31 cellular contexts compared by ENCODE assay signal in genomic region chr3:5098346-5098745, GRCh38.
"Had no signal": no experiment of that assay in that cellular context is flagged by ENCODE, and none has a peak within 500 bp of the region (broad histone marks: within the 10 kb centered on the region; RNA-seq: fewer than 3 reads in every experiment).

No MANE protein-coding gene starts in this region.

- DNase-seq: naive B cell; natural killer cell; occipital lobe; ovary; posterior cingulate gyrus; psoas muscle; right cardiac atrium; right lobe of liver; spleen; stimulated activated CD4-positive, alpha-beta T cell treated with anti-CD3 and anti-CD28 coated beads, Interleukin-12 subunit alpha, Interleukin-12 subunit beta, amount 100 ng/mL, for 4 hours; stimulated activated CD4-positive, alpha-beta T cell treated with anti-CD3 and anti-CD28 coated beads, Interleukin-1b, Interleukin-23, amount 100 ng/mL, for 48 hours; stimulated activated CD4-positive, alpha-beta T cell treated with anti-CD3 and anti-CD28 coated beads, Interleukin-4, amount 100 ng/mL, for 1 hour; stimulated activated CD4-positive, alpha-beta T cell treated with anti-CD3 and anti-CD28 coated beads, Interleukin-4, amount 100 ng/mL, for 4 hours; stimulated activated CD8-positive, alpha-beta memory T cell treated with anti-CD3 and anti-CD28 coated beads, Interleukin-4, amount 100 ng/mL, for 48 hours; stimulated activated naive CD4-positive, alpha-beta T cell; stimulated activated naive CD8-positive, alpha-beta T cell treated with anti-CD3 and anti-CD28 coated beads, Interleukin-15, amount 100 ng/mL, for 72 hours; stimulated activated naive CD8-positive, alpha-beta T cell treated with anti-CD3 and anti-CD28 coated beads, Interleukin-15, Interleukin-2, amounts not matched to agents 100 U/mL and 50 U/mL, for 24 hours; substantia nigra; testis; trophoblast cell; upper lobe of left lung had no signal

- H3K9me3 ChIP-seq: ovary, psoas muscle, right lobe of liver, spleen, suprapubic skin, testis, tibial nerve, upper lobe of left lung had no signal

- H3K4me1 ChIP-seq: neural progenitor cell, parathyroid adenoma, psoas muscle, right lobe of liver had no signal

- H3K27ac Mint-ChIP-seq: natural killer cell; nephron; neural progenitor cell; progenitor cell of endocrine pancreas; stimulated activated memory B cell treated with anti-CD40 and anti-IgM and Interleukin-4, amounts not matched to agents 10 μg/mL and 1 μg/mL and 100 μg/mL, for 72 hours; stimulated activated naive CD8-positive, alpha-beta T cell treated with anti-CD3 and anti-CD28 coated beads, Interleukin-15, amount 100 ng/mL, for 72 hours had no signal

- H3K4me1 Mint-ChIP-seq: natural killer cell had no signal

- H3K36me3 ChIP-seq: neural progenitor cell, ovary, right lobe of liver, spleen, suprapubic skin, tibial nerve, upper lobe of left lung had no signal

- H3K4me3 Mint-ChIP-seq: naive B cell; natural killer cell; nephron; neural progenitor cell; stimulated activated memory B cell treated with anti-CD40 and anti-IgM and Interleukin-4, amounts not matched to agents 10 μg/mL and 1 μg/mL and 100 μg/mL, for 72 hours; stimulated activated naive CD8-positive, alpha-beta T cell treated with anti-CD3 and anti-CD28 coated beads, Interleukin-15, amount 100 ng/mL, for 72 hours had no signal

- H3K4me3 ChIP-seq: neural progenitor cell, ovary, psoas muscle, right lobe of liver, skin epidermis, smooth muscle cell, spleen, suprapubic skin, testis, tibial nerve, upper lobe of left lung had no signal

- H3K36me3 Mint-ChIP-seq: natural killer cell; neural progenitor cell; stimulated activated memory B cell treated with anti-CD40 and anti-IgM and Interleukin-4, amounts not matched to agents 10 μg/mL and 1 μg/mL and 100 μg/mL, for 72 hours had no signal

- H3K4me2 ChIP-seq: neural progenitor cell, smooth muscle cell had no signal

- H3K9ac ChIP-seq: neural progenitor cell, parathyroid adenoma had no signal

- H2AFZ ChIP-seq: neural progenitor cell, parathyroid adenoma had no signal

- FAIRE-seq: urothelium cell line had no signal

- H3K79me2 ChIP-seq: parathyroid adenoma had no signal

- ATAC-seq: natural killer cell; psoas muscle; right cardiac atrium; right lobe of liver; stimulated activated memory B cell treated with anti-CD40 and anti-IgM and Interleukin-4, amounts not matched to agents 10 μg/mL and 1 μg/mL and 100 μg/mL, for 72 hours; stimulated activated naive CD8-positive, alpha-beta T cell treated with anti-CD3 and anti-CD28 coated beads, Interleukin-15, amount 100 ng/mL, for 72 hours; stimulated activated naive CD8-positive, alpha-beta T cell treated with anti-CD3 and anti-CD28 coated beads, Interleukin-15, Interleukin-2, amounts not matched to agents 100 U/mL and 50 U/mL, for 24 hours had no signal

- H3K27ac ChIP-seq: neural progenitor cell, ovary, parathyroid adenoma, psoas muscle, right lobe of liver, skin epidermis, spleen, suprapubic skin, testis, tibial nerve, upper lobe of left lung had no signal

- H3K27me3 ChIP-seq: ovary, right lobe of liver, suprapubic skin, testis, upper lobe of left lung had no signal

- H3K9me3 Mint-ChIP-seq: natural killer cell; neural progenitor cell; stimulated activated memory B cell treated with anti-CD40 and anti-IgM and Interleukin-4, amounts not matched to agents 10 μg/mL and 1 μg/mL and 100 μg/mL, for 72 hours; stimulated activated naive CD8-positive, alpha-beta T cell treated with anti-CD3 and anti-CD28 coated beads, Interleukin-15, amount 100 ng/mL, for 72 hours had no signal
